11 cellular contexts compared by ENCODE assay signal in genomic region chr3:132135628-132136333, GRCh38.
DNase-seq lines count a peak whose midpoint lies in the region; ATAC-seq, FAIRE-seq and TF ChIP-seq lines count a peak whose summit lies in the region.
"Had no signal": no experiment of that assay in that cellular context is flagged by ENCODE, and none has a peak within 500 bp of the region (broad histone marks: within the 10 kb centered on the region; RNA-seq: fewer than 3 reads in every experiment).

No MANE protein-coding gene starts in this region.

- H3K9me3 ChIP-seq in A549 = 0 out of 3 replicates have a peak, but pooled peaks cover 2% of the 10 kb centered on the region

- peak; percentile 69 to 90 for DNase-seq in A549 (ENCODE audit: low read depth in 1 of 2, low spot score in 1 of 2)
- peak; percentile 93 for DNase-seq in HS-27A (ENCODE audit: low read depth)
- DNase-seq in astrocyte of the cerebellum (ENCODE audit: low read depth) = peak; percentile 88
- DNase-seq in iPS-NIHi7 (ENCODE audit: extremely low spot score) = peak; percentile 57
- no peak for DNase-seq in activated CD8-positive, alpha-beta memory T cell treated with anti-CD3 and anti-CD28 coated beads, Interleukin-2, amount 50 U/mL, for 4 hours
- no peak for DNase-seq in cerebellar cortex (ENCODE audit: low spot score)
- no peak for DNase-seq in Kasumi-1 (lab: John Stamatoyannopoulos, UW)
- no peak for DNase-seq in left ventricle myocardium superior
- DNase-seq: natural killer cell had no signal

- ATAC-seq in A549 (peak; percentile 99 to 100), left ventricle myocardium superior (no peak)
- ATAC-seq: natural killer cell had no signal

- peak in 1 of 2 experiments; percentile 66; a peak in 1 of 5 replicates for TF ChIP-seq EP300 in A549 (IDR thresholded peaks at IDR 0.05)

- in situ Hi-C loops in astrocyte of the cerebellum (cut with HindIII; ENCODE audit: low sequenced_read_pairs) = loop anchor here (5.0 kb wide), 1 partner anchor 42 kb away; no protein-coding TSS in a partner anchor

- TF ChIP-seq POLR2A in A549 (IDR thresholded peaks at IDR 0.05; ENCODE audit: low read length) = no peak

- peak overlapping the region; percentile 79 for H3K4me2 ChIP-seq in A549
- H3K4me2 ChIP-seq: BLaER1 treated with 17β-estradiol and CSF1 and Interleukin-3, amounts not matched to agents 10 nM and 100 nM had no signal

- 0 out of 5 replicates have a peak, but pooled peaks of 1 of the 2 experiments have one; percentile 29 for TF ChIP-seq RAD21 in A549 (conservative IDR thresholded peaks at IDR 0.05 in 1 of 2, IDR thresholded peaks at IDR 0.05 in 1 of 2)

- CTCF ChIA-PET in A549 (lab: Yijun Ruan, JAX) = interaction anchor here (0.8 to 2.5 kb wide), 4 partner anchors 14 to 101 kb away, joined by 3 to 12 read pairs (median 6); partner anchors contain the start of gene CPNE4

- POLR2A ChIA-PET in A549 (lab: Yijun Ruan, JAX) = interaction anchor here (1.1 to 1.6 kb wide), 4 partner anchors 10 to 98 kb away, joined by 3 to 13 read pairs (median 6); no protein-coding TSS in a partner anchor

- WGBS in A549 (ENCODE audit: missing lambda C conversion rate) = 0% methylated on average over 4 of the region's 4 CpGs

- FAIRE-seq in A549 (lab: Jason Lieb, UNC) = peak; percentile 88
- FAIRE-seq: GM18507 had no signal

- intact Hi-C loops in left ventricle myocardium superior (cut with micrococcal nuclease) = no loop called here

- peaks cover 38% of the 10 kb centered on the region for H3K4me1 ChIP-seq in A549
- H3K4me1 ChIP-seq: BLaER1 treated with 17β-estradiol and CSF1 and Interleukin-3, amounts not matched to agents 10 nM and 100 nM had no signal

- H3K4me3 ChIP-seq in A549 (peak overlapping the region; percentile 31), astrocyte of the cerebellum (ENCODE audit: low read depth, low read length) (peak overlapping the region; percentile 23)
- H3K4me3 ChIP-seq: BLaER1 treated with 17β-estradiol and CSF1 and Interleukin-3, amounts not matched to agents 10 nM and 100 nM had no signal

- TF ChIP-seq CTCF in A549 (IDR thresholded peaks at IDR 0.05) (no peak), astrocyte of the cerebellum (IDR thresholded peaks at IDR 0.05; ENCODE audit: low read depth, low read length, missing control alignments) (no peak)

- peak overlapping the region; percentile 93 to 94 for H3K27ac ChIP-seq in A549
- H3K27ac ChIP-seq: BLaER1 treated with 17β-estradiol and CSF1 and Interleukin-3, amounts not matched to agents 10 nM and 100 nM had no signal

TF ChIP-seq in A549, 52 proteins besides CTCF, POLR2A, EP300 and RAD21:
- TF ChIP-seq CBX8 (IDR thresholded peaks at IDR 0.05) (no peak), GATA3 (IDR thresholded peaks at IDR 0.05; ENCODE audit: borderline replicate concordance) (peak; percentile 65; the same call in 1 of the 2 replicates), BCL3 (IDR thresholded peaks at IDR 0.05) (0 out of 3 replicates have a peak, but pooled peaks have one; percentile 52), JUN (IDR thresholded peaks at IDR 0.05) (peak; percentile 52 to 62; a peak in 3 of 5 replicates), MAX (IDR thresholded peaks at IDR 0.05) (peak; percentile 41; the same call in 1 of the 2 replicates), JUNB (IDR thresholded peaks at IDR 0.05) (peak; percentile 78; the same call in 1 of the 2 replicates), FOXS1 (CRISPR knock-in tag; IDR thresholded peaks at IDR 0.05) (no peak), FOSL2 (IDR thresholded peaks at IDR 0.05) (peak; percentile 72), FOSL2 (CRISPR knock-in tag; IDR thresholded peaks at IDR 0.05) (peak; percentile 93)

Comparison
In these comparisons a context has a peak if more than half of its experiments do, and no peak if none do; other contexts are left out.
1. DNase-seq: peak in A549 (2 of 2), HS-27A (single experiment), astrocyte of the cerebellum (single experiment) and iPS-NIHi7 (single experiment); none in activated CD8-positive, alpha-beta memory T cell treated with anti-CD3 and anti-CD28 coated beads, Interleukin-2, amount 50 U/mL, for 4 hours (single experiment), cerebellar cortex (single experiment), Kasumi-1 (0 of 2) and left ventricle myocardium superior (single experiment).